Comparison of ENCODE assay signal across 1 cellular context in genomic region chr10:99685232-99686041, GRCh38.
TF ChIP-seq lines count a peak whose summit lies in the region.

No MANE protein-coding gene starts in this region.

TF ChIP-seq in SK-N-SH, 30 proteins besides CTCF, POLR2A, EP300 and RAD21 (continued from another document):
- no peak for TF ChIP-seq PBX3 (IDR thresholded peaks at IDR 0.05)
- TF ChIP-seq NFIC (IDR thresholded peaks at IDR 0.05; ENCODE audit: borderline replicate concordance), result no peak
- no peak for TF ChIP-seq MXI1 (IDR thresholded peaks at IDR 0.05; ENCODE audit: low read depth, low read length)
- TF ChIP-seq RXRA (IDR thresholded peaks at IDR 0.05; ENCODE audit: borderline replicate concordance, low read depth), result no peak
- TF ChIP-seq FOSL2 (IDR thresholded peaks at IDR 0.05; ENCODE audit: borderline replicate concordance, low read depth), result no peak
- no peak for TF ChIP-seq TCF12 (IDR thresholded peaks at IDR 0.05)
- no peak for TF ChIP-seq TEAD4 (IDR thresholded peaks at IDR 0.05; ENCODE audit: borderline replicate concordance, insufficient read depth)
- TF ChIP-seq MAX (IDR thresholded peaks at IDR 0.05; ENCODE audit: low read depth), result no peak
- TF ChIP-seq GATA2 (CRISPR knock-in tag; IDR thresholded peaks at IDR 0.05), result no peak
- TF ChIP-seq POLR2AphosphoS5 (IDR thresholded peaks at IDR 0.05; ENCODE audit: low read depth, low read length), result no peak
TF ChIP-seq in SK-N-SH: peak in this region for 0.
